In genomic region chr5:9015250-9015936, GRCh38 we compare ENCODE assay signal across 22 cellular contexts.
A peak's percentile ranks its signal among the peaks of the same experiment; 100 is the strongest.
DNase-seq lines count a peak whose midpoint lies in the region; ATAC-seq, FAIRE-seq and TF ChIP-seq lines count a peak whose summit lies in the region.
"Had no signal": no experiment of that assay in that cellular context is flagged by ENCODE, and none has a peak within 500 bp of the region (broad histone marks: within the 10 kb centered on the region; RNA-seq: fewer than 3 reads in every experiment).

No MANE protein-coding gene starts in this region.

- H3K27me3 Mint-ChIP-seq in MCF 10A (ENCODE audit: insufficient read depth, unreplicated experiment) (no peaks in the 10 kb centered on the region), astrocyte (ENCODE audit: low read depth, unreplicated experiment) (no peaks in the 10 kb centered on the region)
- H3K27me3 Mint-ChIP-seq in activated CD4-positive, alpha-beta memory T cell treated with anti-CD3 and anti-CD28 coated beads for 36 hours, result no peaks in the 10 kb centered on the region
- H3K27me3 Mint-ChIP-seq: CD4-positive, alpha-beta memory T cell; effector memory CD8-positive, alpha-beta T cell; IgD-negative memory B cell had no signal

- H3K79me2 ChIP-seq in mammary epithelial cell (ENCODE audit: insufficient read depth, low read length) (no peaks in the 10 kb centered on the region), astrocyte (ENCODE audit: insufficient read depth, low read length) (no peaks in the 10 kb centered on the region)

- H3K36me3 ChIP-seq in mammary epithelial cell (ENCODE audit: insufficient read depth, low read length) (no peaks in the 10 kb centered on the region), astrocyte (ENCODE audit: insufficient read depth, low read length) (no peaks in the 10 kb centered on the region)
- H3K36me3 ChIP-seq: cardiac muscle cell, thyroid gland had no signal

- FAIRE-seq in astrocyte (lab: Jason Lieb, UNC), result peak; percentile 17
- FAIRE-seq: GM12891, islet of Langerhans had no signal

- H3K4me1 ChIP-seq in mammary epithelial cell (ENCODE audit: insufficient read depth, low read length) (peaks cover 22% of the 10 kb centered on the region), astrocyte (ENCODE audit: insufficient read depth, low read length) (peaks cover 36% of the 10 kb centered on the region)
- H3K4me1 ChIP-seq: thyroid gland had no signal

- dilution Hi-C loops in mammary epithelial cell (cut with HindIII; ENCODE audit: low sequenced_read_pairs), result no loop called here

- H3K4me3 ChIP-seq in mammary epithelial cell (replicated peaks in 1 of 3; ENCODE audit: insufficient read depth in 1 of 3, low read depth in 2 of 3, low read length in 3 of 3) (no peak overlapping the region), astrocyte (ENCODE audit: insufficient read depth, low read depth, low read length) (no peak overlapping the region)
- H3K4me3 ChIP-seq: cardiac muscle cell, skin epidermis, thyroid gland had no signal

- H3K27me3 ChIP-seq in mammary epithelial cell (ENCODE audit: insufficient read depth, low read length) (no peaks in the 10 kb centered on the region), astrocyte (ENCODE audit: insufficient read depth, low read length) (no peaks in the 10 kb centered on the region)
- H3K27me3 ChIP-seq: cardiac muscle cell, thyroid gland had no signal

- peak overlapping the region; percentile 75 for H2AFZ ChIP-seq in mammary epithelial cell (ENCODE audit: low read depth, low read length)
- no peak overlapping the region for H2AFZ ChIP-seq in astrocyte (ENCODE audit: low read depth, low read length)

- H3K9me3 ChIP-seq in mammary epithelial cell (replicated peaks; ENCODE audit: insufficient read depth, low read length), result no peaks in the 10 kb centered on the region
- H3K9me3 ChIP-seq in astrocyte (ENCODE audit: insufficient read depth, low read depth, low read length), result no peaks in the 10 kb centered on the region
- H3K9me3 ChIP-seq: thyroid gland had no signal

- H4K20me1 ChIP-seq in mammary epithelial cell (ENCODE audit: insufficient read depth, low read length) (no peaks in the 10 kb centered on the region), astrocyte (ENCODE audit: insufficient read depth, low read length) (no peaks in the 10 kb centered on the region)

- TF ChIP-seq CTCF in mammary epithelial cell (conservative IDR thresholded peaks at IDR 0.05 in 1 of 2, IDR thresholded peaks at IDR 0.05 in 1 of 2; ENCODE audit: extremely low read depth in 1 of 2, insufficient read depth in 1 of 2, low read depth in 1 of 2, low read length in 2 of 2), result no peak
- TF ChIP-seq CTCF in MCF 10A (IDR thresholded peaks at IDR 0.05; ENCODE audit: unreplicated experiment), result no peak
- no peak for TF ChIP-seq CTCF in astrocyte (IDR thresholded peaks at IDR 0.05; ENCODE audit: insufficient read depth, low read depth, low read length)

- in situ Hi-C loops in mammary epithelial cell (cut with MboI; ENCODE audit: low sequenced_read_pairs in 2 of 2), result no loop called here

- ATAC-seq in GM21381 (IDR thresholded peaks at IDR 0.05; ENCODE audit: unreplicated experiment), result no peak
- ATAC-seq: effector memory CD8-positive, alpha-beta T cell had no signal

- no peak overlapping the region for H3K27ac Mint-ChIP-seq in MCF 10A (ENCODE audit: low read depth, unreplicated experiment)
- H3K27ac Mint-ChIP-seq in astrocyte (ENCODE audit: unreplicated experiment), result peak overlapping the region; percentile 92
- H3K27ac Mint-ChIP-seq in activated CD4-positive, alpha-beta memory T cell treated with anti-CD3 and anti-CD28 coated beads for 36 hours, result no peak overlapping the region
- H3K27ac Mint-ChIP-seq: CD4-positive, alpha-beta memory T cell; effector memory CD8-positive, alpha-beta T cell; IgD-negative memory B cell had no signal

- H3K4me2 ChIP-seq in mammary epithelial cell (ENCODE audit: insufficient read depth, low read depth, low read length), result no peak overlapping the region
- H3K4me2 ChIP-seq in astrocyte (ENCODE audit: low read length), result peak overlapping the region; percentile 42

- H3K27ac ChIP-seq in mammary epithelial cell (ENCODE audit: insufficient read depth, low read depth, low read length), result no peak overlapping the region
- peak overlapping the region; percentile 88 for H3K27ac ChIP-seq in astrocyte (ENCODE audit: low read depth, low read length)
- H3K27ac ChIP-seq: 22Rv1, cardiac muscle cell, thyroid gland had no signal

- CTCF ChIA-PET in mammary epithelial cell (lab: Charles Lee; ENCODE audit: low non-redundant PET), result interaction anchor here (0.6 kb wide), 1 partner anchor 529 kb away, joined by 3 read pairs; no protein-coding TSS in a partner anchor
- CTCF ChIA-PET in MCF 10A (lab: Yijun Ruan, JAX), result no interaction called here
- CTCF ChIA-PET in activated CD4-positive, alpha-beta memory T cell treated with anti-CD3 and anti-CD28 coated beads for 36 hours (lab: Charles Lee), result no interaction called here

- 44% methylated on average over 5 of the region's 5 CpGs for WGBS in mammary epithelial cell (ENCODE audit: low coverage, missing lambda C conversion rate)

- intact Hi-C loops in mammary epithelial cell (cut with micrococcal nuclease), result loop anchor here (10.0 kb wide), 1 partner anchor 111 kb away; no protein-coding TSS in a partner anchor
- intact Hi-C loops in MCF 10A (cut with micrococcal nuclease), result no loop called here
- intact Hi-C loops in activated CD4-positive, alpha-beta memory T cell treated with anti-CD3 and anti-CD28 coated beads for 36 hours (cut with micrococcal nuclease), result no loop called here

- peaks cover 11% of the 10 kb centered on the region for H3K4me1 Mint-ChIP-seq in MCF 10A (ENCODE audit: insufficient read depth, unreplicated experiment)
- peaks cover 33% of the 10 kb centered on the region for H3K4me1 Mint-ChIP-seq in astrocyte (ENCODE audit: low read depth, unreplicated experiment)
- no peaks in the 10 kb centered on the region for H3K4me1 Mint-ChIP-seq in activated CD4-positive, alpha-beta memory T cell treated with anti-CD3 and anti-CD28 coated beads for 36 hours (ENCODE audit: low read depth)
- H3K4me1 Mint-ChIP-seq: CD4-positive, alpha-beta memory T cell; IgD-negative memory B cell had no signal

- no peak overlapping the region for H3K9ac ChIP-seq in mammary epithelial cell (ENCODE audit: insufficient read depth, low read length)
- peak overlapping the region; percentile 51 for H3K9ac ChIP-seq in astrocyte (ENCODE audit: low read length)

- POLR2A ChIA-PET in MCF 10A (lab: Yijun Ruan, JAX), result interaction anchor here (0.6 kb wide), 2 partner anchors 74 to 159 kb away, joined by 3 read pairs; no protein-coding TSS in a partner anchor
- POLR2A ChIA-PET in activated CD4-positive, alpha-beta memory T cell treated with anti-CD3 and anti-CD28 coated beads for 36 hours (lab: Charles Lee), result no interaction called here

- H3K4me3 Mint-ChIP-seq in MCF 10A (ENCODE audit: unreplicated experiment) (no peak overlapping the region), astrocyte (ENCODE audit: unreplicated experiment) (peak overlapping the region; percentile 3)
- H3K4me3 Mint-ChIP-seq in activated CD4-positive, alpha-beta memory T cell treated with anti-CD3 and anti-CD28 coated beads for 36 hours, result no peak overlapping the region
- H3K4me3 Mint-ChIP-seq: CD4-positive, alpha-beta memory T cell; effector memory CD8-positive, alpha-beta T cell; IgD-negative memory B cell had no signal

- no peaks in the 10 kb centered on the region for H3K9me3 Mint-ChIP-seq in MCF 10A (ENCODE audit: unreplicated experiment)
- H3K9me3 Mint-ChIP-seq in astrocyte (ENCODE audit: unreplicated experiment), result no peaks in the 10 kb centered on the region
- no peaks in the 10 kb centered on the region for H3K9me3 Mint-ChIP-seq in activated CD4-positive, alpha-beta memory T cell treated with anti-CD3 and anti-CD28 coated beads for 36 hours

- BruUV-seq in mammary epithelial cell (replicated peaks; lab: Mats Ljungman, UMichigan), result no TSS peak
- no TSS peak for BruUV-seq in MCF 10A (replicated peaks; lab: Mats Ljungman, UMichigan)

- no peak for DNase-seq in mammary epithelial cell
- no peak for DNase-seq in MCF 10A (ENCODE audit: unreplicated experiment)
- peak; percentile 74 for DNase-seq in astrocyte (ENCODE audit: low read depth)
- peak; percentile 67 for DNase-seq in glomerular visceral epithelial cell (ENCODE audit: extremely low spot score)
- DNase-seq in activated CD4-positive, alpha-beta memory T cell treated with anti-CD3 and anti-CD28 coated beads for 36 hours, result no peak
- no peak for DNase-seq in cortex of kidney (lab: John Stamatoyannopoulos, UW)
- DNase-seq in hippocampal formation (lab: John Stamatoyannopoulos, UW), result no peak
- DNase-seq: activated CD4-positive, CD25-positive, alpha-beta regulatory T cell treated with anti-CD3 and anti-CD28 coated beads, Interleukin-2, amount 50 U/mL, for 72 hours; activated CD8-positive, alpha-beta memory T cell treated with anti-CD3 and anti-CD28 coated beads, Interleukin-2, amount 50 U/mL, for 4 hours; activated naive CD4-positive, alpha-beta T cell treated with Interleukin-2 at 50 U/mL for 16 hours; CD4-positive, alpha-beta memory T cell; effector memory CD8-positive, alpha-beta T cell; midbrain; NCI-H2171 treated with DMSO at 0.1 percent for 48 hours; thyroid gland had no signal

- no peaks in the 10 kb centered on the region for H3K36me3 Mint-ChIP-seq in MCF 10A (ENCODE audit: insufficient read depth, unreplicated experiment)
- no peaks in the 10 kb centered on the region for H3K36me3 Mint-ChIP-seq in astrocyte (ENCODE audit: low read depth, unreplicated experiment)
- H3K36me3 Mint-ChIP-seq in activated CD4-positive, alpha-beta memory T cell treated with anti-CD3 and anti-CD28 coated beads for 36 hours, result no peaks in the 10 kb centered on the region
- H3K36me3 Mint-ChIP-seq: CD4-positive, alpha-beta memory T cell; IgD-negative memory B cell had no signal

Comparison
In these comparisons a context has a peak if more than half of its experiments do, and no peak if none do; other contexts are left out.
1. DNase-seq: peak in astrocyte (single experiment) and glomerular visceral epithelial cell (single experiment); none in mammary epithelial cell (single experiment), MCF 10A (single experiment), activated CD4-positive, alpha-beta memory T cell treated with anti-CD3 and anti-CD28 coated beads for 36 hours (single experiment), cortex of kidney (single experiment) and hippocampal formation (0 of 2).